13 cellular contexts compared by ENCODE assay signal in genomic region chr2:240412211-240412830, GRCh38. TPM values are rescaled to one million over a fixed set of nuclear protein-coding genes. Genes with fewer than 3 reads are reported as not detected.
A peak's percentile ranks its signal among the peaks of the same experiment; 100 is the strongest.
DNase-seq lines count a peak whose midpoint lies in the region; ATAC-seq and TF ChIP-seq lines count a peak whose summit lies in the region.
"Had no signal": no experiment of that assay in that cellular context is flagged by ENCODE, and none has a peak within 500 bp of the region (broad histone marks: within the 10 kb centered on the region; RNA-seq: fewer than 3 reads in every experiment).

No MANE protein-coding gene starts in this region.

- TF ChIP-seq CTCF in right atrium auricular region (IDR thresholded peaks at IDR 0.05) (no peak), heart left ventricle (IDR thresholded peaks at IDR 0.05) (no peak), osteocyte (IDR thresholded peaks at IDR 0.05) (no peak)

- no peak overlapping the region for H3K4me3 Mint-ChIP-seq in osteocyte (ENCODE audit: unreplicated experiment)
- H3K4me3 Mint-ChIP-seq in activated CD4-positive, alpha-beta T cell treated with anti-CD3 and anti-CD28 coated beads, Interleukin-2, amount 10 ng/mL, durations not matched to agents 24 days and 14 days = no peak overlapping the region
- H3K4me3 Mint-ChIP-seq: T-helper 17 cell had no signal

- H3K27me3 Mint-ChIP-seq in osteocyte (ENCODE audit: unreplicated experiment) = peaks cover 14% of the 10 kb centered on the region
- H3K27me3 Mint-ChIP-seq in activated CD4-positive, alpha-beta T cell treated with anti-CD3 and anti-CD28 coated beads, Interleukin-2, amount 10 ng/mL, durations not matched to agents 24 days and 14 days = peaks cover 5% of the 10 kb centered on the region

- H3K27ac Mint-ChIP-seq in osteocyte (ENCODE audit: unreplicated experiment) = no peak overlapping the region
- no peak overlapping the region for H3K27ac Mint-ChIP-seq in activated CD4-positive, alpha-beta T cell treated with anti-CD3 and anti-CD28 coated beads, Interleukin-2, amount 10 ng/mL, durations not matched to agents 24 days and 14 days
- H3K27ac Mint-ChIP-seq: T-helper 17 cell had no signal

- H3K27me3 ChIP-seq in right atrium auricular region (no peaks in the 10 kb centered on the region), heart left ventricle (no peaks in the 10 kb centered on the region), aorta (ENCODE audit: control insufficient read depth in 1 of 2, insufficient read depth in 2 of 2, low read length in 1 of 2) (no peaks in the 10 kb centered on the region)
- H3K27me3 ChIP-seq: transverse colon had no signal

- H3K4me3 ChIP-seq in right atrium auricular region = no peak overlapping the region
- no peak overlapping the region for H3K4me3 ChIP-seq in heart left ventricle
- H3K4me3 ChIP-seq in aorta (ENCODE audit: low read length in 2 of 2) = no peak overlapping the region
- H3K4me3 ChIP-seq: transverse colon had no signal

- no peaks in the 10 kb centered on the region for H3K36me3 Mint-ChIP-seq in osteocyte (ENCODE audit: unreplicated experiment)
- H3K36me3 Mint-ChIP-seq in activated CD4-positive, alpha-beta T cell treated with anti-CD3 and anti-CD28 coated beads, Interleukin-2, amount 10 ng/mL, durations not matched to agents 24 days and 14 days (ENCODE audit: low read depth) = no peaks in the 10 kb centered on the region

- H3K9me3 Mint-ChIP-seq in osteocyte (ENCODE audit: unreplicated experiment) = no peaks in the 10 kb centered on the region
- H3K9me3 Mint-ChIP-seq in activated CD4-positive, alpha-beta T cell treated with anti-CD3 and anti-CD28 coated beads, Interleukin-2, amount 10 ng/mL, durations not matched to agents 24 days and 14 days = no peaks in the 10 kb centered on the region

- ATAC-seq in Right ventricle myocardium superior (ENCODE audit: poor library complexity) = no peak
- ATAC-seq in heart left ventricle = peak in 1 of 4 donors; percentile 36
- peak; percentile 41 for ATAC-seq in aorta (ENCODE audit: low FRiP score)
- no peak for ATAC-seq in HG02852 (IDR thresholded peaks at IDR 0.05; ENCODE audit: unreplicated experiment)
- ATAC-seq: T-helper 17 cell had no signal

- no peaks in the 10 kb centered on the region for H3K4me1 Mint-ChIP-seq in osteocyte (ENCODE audit: unreplicated experiment)
- H3K4me1 Mint-ChIP-seq in activated CD4-positive, alpha-beta T cell treated with anti-CD3 and anti-CD28 coated beads, Interleukin-2, amount 10 ng/mL, durations not matched to agents 24 days and 14 days = no peaks in the 10 kb centered on the region

- intact Hi-C loops in Right ventricle myocardium superior (cut with DNase I) = no loop called here
- intact Hi-C loops in heart left ventricle (cut with DNase I) = no loop called here
- intact Hi-C loops in aorta (cut with DNase I) = no loop called here
- intact Hi-C loops in activated CD4-positive, alpha-beta T cell treated with anti-CD3 and anti-CD28 coated beads, Interleukin-2, amount 10 ng/mL, durations not matched to agents 24 days and 14 days (cut with micrococcal nuclease) = no loop called here

- TF ChIP-seq POLR2A in heart left ventricle (IDR thresholded peaks at IDR 0.05) = no peak

- H3K9me3 ChIP-seq in right atrium auricular region (no peaks in the 10 kb centered on the region), heart left ventricle (no peaks in the 10 kb centered on the region), aorta (ENCODE audit: control insufficient read depth, low read length) (no peaks in the 10 kb centered on the region)
- H3K9me3 ChIP-seq: transverse colon had no signal

- H3K27ac ChIP-seq in right atrium auricular region = no peak overlapping the region
- no peak overlapping the region for H3K27ac ChIP-seq in heart left ventricle
- no peak overlapping the region for H3K27ac ChIP-seq in aorta (ENCODE audit: low read depth in 1 of 2, low read length in 2 of 2)
- H3K27ac ChIP-seq: transverse colon had no signal

- WGBS in heart left ventricle, 4 donors = 66 to 76% (median 71%) methylated on average over 6 to 14 of the region's 14 CpGs
- WGBS in aorta, 2 donors = 88 to 92% methylated on average over 14 of the region's 14 CpGs

- no peaks in the 10 kb centered on the region for H3K4me1 ChIP-seq in right atrium auricular region
- no peaks in the 10 kb centered on the region for H3K4me1 ChIP-seq in heart left ventricle
- H3K4me1 ChIP-seq in aorta (ENCODE audit: control insufficient read depth in 1 of 2, insufficient read depth in 2 of 2, low read length in 2 of 2) = no peaks in the 10 kb centered on the region
- H3K4me1 ChIP-seq: transverse colon had no signal

- peak; percentile 40 for DNase-seq in Right ventricle myocardium superior
- DNase-seq in right atrium auricular region (ENCODE audit: low spot score) = no peak
- DNase-seq in heart left ventricle = peak in 3 of 5 donors; percentile 15 to 67 (median 33)
- peak; percentile 83 for DNase-seq in osteocyte (ENCODE audit: extremely low spot score, unreplicated experiment)
- peak; percentile 30 to 61 for DNase-seq in aorta
- DNase-seq in SIG-M5 (lab: John Stamatoyannopoulos, UW) = no peak
- no peak for DNase-seq in activated CD4-positive, alpha-beta T cell treated with anti-CD3 and anti-CD28 coated beads, Interleukin-2, amount 10 ng/mL, durations not matched to agents 24 days and 14 days
- DNase-seq: NCI-H1694 treated with DMSO at 0.1 percent for 48 hours; NCI-H526; stimulated activated CD4-positive, alpha-beta T cell treated with anti-CD3 and anti-CD28 coated beads, Interleukin-4, amount 100 ng/mL, for 24 hours; transverse colon had no signal

- H3K36me3 ChIP-seq in right atrium auricular region = no peaks in the 10 kb centered on the region
- no peaks in the 10 kb centered on the region for H3K36me3 ChIP-seq in heart left ventricle
- no peaks in the 10 kb centered on the region for H3K36me3 ChIP-seq in aorta (ENCODE audit: control insufficient read depth in 1 of 2, insufficient read depth in 2 of 2, low read length in 1 of 2)
- H3K36me3 ChIP-seq: transverse colon had no signal

RNA-seq across cellular contexts. Expression of gene GPC1, which starts 23.1 kb away (rescaled TPM):
- total RNA-seq in Right ventricle myocardium superior (154 TPM), right atrium auricular region (100 to 1,000 TPM in 1 of 2 donors, 10 to 100 TPM in 1; 77.4 to 103 TPM), heart left ventricle (100 to 1,000 TPM; 131 to 316 (median 193) TPM), osteocyte (148 and 149 TPM in 2 replicates), aorta (10 to 100 TPM; 32.3 to 62.6 TPM)
- polyA plus RNA-seq in heart left ventricle (100 to 1,000 TPM; 134 to 209 TPM), aorta (10 to 100 TPM; 28.0 to 66.8 TPM)
- total RNA-seq in activated CD4-positive, alpha-beta T cell treated with anti-CD3 and anti-CD28 coated beads, Interleukin-2, amount 10 ng/mL, durations not matched to agents 24 days and 14 days = 5.9 and 6.6 TPM in 2 replicates

Comparison
In these comparisons a context has a peak if more than half of its experiments do, and no peak if none do; other contexts are left out.
1. DNase-seq: peak in Right ventricle myocardium superior (single experiment), heart left ventricle (3 of 5), osteocyte (single experiment) and aorta (2 of 2); none in right atrium auricular region (single experiment), SIG-M5 (single experiment) and activated CD4-positive, alpha-beta T cell treated with anti-CD3 and anti-CD28 coated beads, Interleukin-2, amount 10 ng/mL, durations not matched to agents 24 days and 14 days (single experiment).